In genomic region chr15:38622317-38622716, GRCh38 we compare ENCODE assay signal across 24 cellular contexts. TPM values are rescaled to one million over a fixed set of nuclear protein-coding genes. Genes with fewer than 3 reads are reported as not detected.
DNase-seq lines count a peak whose midpoint lies in the region; ATAC-seq, FAIRE-seq and TF ChIP-seq lines count a peak whose summit lies in the region.
"Had no signal": no experiment of that assay in that cellular context is flagged by ENCODE, and none has a peak within 500 bp of the region (broad histone marks: within the 10 kb centered on the region; RNA-seq: fewer than 3 reads in every experiment).

No MANE protein-coding gene starts in this region.

- no peak overlapping the region for H3K9ac ChIP-seq in colonic mucosa (ENCODE audit: low read depth in 2 of 2, low read length in 2 of 2)
- H3K9ac ChIP-seq: BLaER1 had no signal

- H3K4me1 ChIP-seq in colonic mucosa: no peaks in the 10 kb centered on the region
- no peaks in the 10 kb centered on the region for H3K4me1 ChIP-seq in small intestine (ENCODE audit: control insufficient read depth in 2 of 2, insufficient read depth in 1 of 2, low read depth in 1 of 2, low read length in 1 of 2)
- H3K4me1 ChIP-seq: SJSA1 had no signal

- H3K27me3 ChIP-seq in colonic mucosa (no peaks in the 10 kb centered on the region), small intestine (ENCODE audit: control insufficient read depth in 2 of 2, insufficient read depth in 2 of 2, low read length in 2 of 2) (no peaks in the 10 kb centered on the region)
- H3K27me3 ChIP-seq: BLaER1 had no signal

- H3K9me3 ChIP-seq in colonic mucosa: no peaks in the 10 kb centered on the region
- H3K9me3 ChIP-seq in small intestine (ENCODE audit: control insufficient read depth, low read depth): no peaks in the 10 kb centered on the region
- H3K9me3 ChIP-seq: BLaER1, SJSA1 had no signal

- no peak for TF ChIP-seq CTCF in colonic mucosa (IDR thresholded peaks at IDR 0.05)

- no peaks in the 10 kb centered on the region for H3K36me3 Mint-ChIP-seq in activated T-cell treated with anti-CD3 and anti-CD28 coated beads, Interleukin-2, amount 50 U/mL, for 24 hours (ENCODE audit: low read depth)
- H3K36me3 Mint-ChIP-seq: CD4-positive, CD25-positive, alpha-beta regulatory T cell had no signal

- no peak overlapping the region for H3K4me3 Mint-ChIP-seq in activated T-cell treated with anti-CD3 and anti-CD28 coated beads, Interleukin-2, amount 50 U/mL, for 24 hours
- H3K4me3 Mint-ChIP-seq: CD4-positive, CD25-positive, alpha-beta regulatory T cell; GM23338; H9 had no signal

- no peaks in the 10 kb centered on the region for H3K27me3 Mint-ChIP-seq in activated T-cell treated with anti-CD3 and anti-CD28 coated beads, Interleukin-2, amount 50 U/mL, for 24 hours

- peaks cover 49% of the 10 kb centered on the region for H3K4me1 Mint-ChIP-seq in activated T-cell treated with anti-CD3 and anti-CD28 coated beads, Interleukin-2, amount 50 U/mL, for 24 hours (ENCODE audit: low read depth)
- H3K4me1 Mint-ChIP-seq: GM23338 had no signal

- WGBS in small intestine, 3 donors: 23 to 65% (median 46%) methylated on average over 7 of the region's 7 CpGs

- DNase-seq in NCI-H69 (lab: John Stamatoyannopoulos, UW) (peak; percentile 17), colonic mucosa (peak; percentile 65), mucosa of gallbladder (ENCODE audit: low spot score) (peak; percentile 56), small intestine (peak; percentile 64), amniotic stem cell (lab: John Stamatoyannopoulos, UW) (no peak)
- DNase-seq in activated T-cell treated with anti-CD3 and anti-CD28 coated beads, Interleukin-2, amount 50 U/mL, for 24 hours: no peak
- DNase-seq: CD4-positive, CD25-positive, alpha-beta regulatory T cell; GDM1; H9; IMR-90; KG1; MM.1S; NCI-H2029; NCI-H446 treated with DMSO at 0.1 percent for 48 hours; NCI-H526; PC-9; Right ventricle myocardium superior had no signal

- H3K36me3 ChIP-seq in colonic mucosa (no peaks in the 10 kb centered on the region), small intestine (ENCODE audit: control insufficient read depth in 2 of 2, insufficient read depth in 2 of 2, low read length in 2 of 2) (no peaks in the 10 kb centered on the region)
- H3K36me3 ChIP-seq: BLaER1, SJSA1 had no signal

- no peak for FAIRE-seq in small intestine (lab: Jason Lieb, UNC)
- FAIRE-seq: D721Med, GM12891 had no signal

- H3K4me3 ChIP-seq in colonic mucosa (no peak overlapping the region), small intestine (ENCODE audit: low read depth in 1 of 2, low read length in 2 of 2) (no peak overlapping the region)
- H3K4me3 ChIP-seq: BLaER1, GM23338, PC-9, SJSA1 had no signal

- H3K27ac Mint-ChIP-seq in activated T-cell treated with anti-CD3 and anti-CD28 coated beads, Interleukin-2, amount 50 U/mL, for 24 hours: no peak overlapping the region
- H3K27ac Mint-ChIP-seq: GM23338, H9 had no signal

- intact Hi-C loops in colonic mucosa (cut with DNase I): no loop called here

- H3K27ac ChIP-seq in colonic mucosa: no peak overlapping the region
- H3K27ac ChIP-seq in small intestine (ENCODE audit: low read depth in 1 of 2, low read length in 1 of 2): no peak overlapping the region
- H3K27ac ChIP-seq: BLaER1, PC-9, SJSA1 had no signal

- H3K9me3 Mint-ChIP-seq in activated T-cell treated with anti-CD3 and anti-CD28 coated beads, Interleukin-2, amount 50 U/mL, for 24 hours: no peaks in the 10 kb centered on the region
- H3K9me3 Mint-ChIP-seq: CD4-positive, CD25-positive, alpha-beta regulatory T cell; GM23338; H9 had no signal

- ATAC-seq in HG02938 (IDR thresholded peaks at IDR 0.05; ENCODE audit: unreplicated experiment): no peak
- ATAC-seq in HG02884 (IDR thresholded peaks at IDR 0.05; ENCODE audit: unreplicated experiment): no peak
- ATAC-seq: GM23338 had no signal

RNA-seq across cellular contexts. Expression of gene RASGRP1, which starts 57.7 kb away (rescaled TPM):
- total RNA-seq in colonic mucosa: 1 to 10 TPM in 1 of 2 donors, under 1 TPM in 1; 0.96 to 1.5 TPM
- 4.6 TPM for total RNA-seq in mucosa of gallbladder
- under 1 TPM; 0.45 to 0.64 (median 0.54) TPM for polyA plus RNA-seq in small intestine
- total RNA-seq: SJSA1 had no signal

Comparison
In these comparisons a context has a peak if more than half of its experiments do, and no peak if none do; other contexts are left out.
1. DNase-seq: peak in NCI-H69 (single experiment), colonic mucosa (single experiment), mucosa of gallbladder (single experiment) and small intestine (single experiment); none in amniotic stem cell (single experiment) and activated T-cell treated with anti-CD3 and anti-CD28 coated beads, Interleukin-2, amount 50 U/mL, for 24 hours (single experiment).